1 cellular context compared by ENCODE assay signal in genomic region chr6:193180-193579, GRCh38.
TF ChIP-seq lines count a peak whose summit lies in the region.

No MANE protein-coding gene starts in this region.

TF ChIP-seq in IMR-90, 13 proteins besides CTCF, POLR2A, EP300 and RAD21 (continued from another document):
- TF ChIP-seq RFX5 (IDR thresholded peaks at IDR 0.05; ENCODE audit: low read depth, low read length) = no peak
